21 cellular contexts compared by ENCODE assay signal in genomic region chr15:86059851-86060250, GRCh38. TPM values are rescaled to one million over a fixed set of nuclear protein-coding genes. Genes with fewer than 3 reads are reported as not detected.
DNase-seq lines count a peak whose midpoint lies in the region; ATAC-seq, FAIRE-seq and TF ChIP-seq lines count a peak whose summit lies in the region.
"Had no signal": no experiment of that assay in that cellular context is flagged by ENCODE, and none has a peak within 500 bp of the region (broad histone marks: within the 10 kb centered on the region; RNA-seq: fewer than 3 reads in every experiment).

No MANE protein-coding gene starts in this region.

- no peaks in the 10 kb centered on the region for H3K27me3 ChIP-seq in bronchial epithelial cell (ENCODE audit: control insufficient read depth, insufficient read depth, low read length)
- H3K27me3 ChIP-seq: BLaER1 treated with 17β-estradiol and CSF1 and Interleukin-3, amounts not matched to agents 10 nM and 100 nM had no signal

- no peak for ATAC-seq in stimulated activated naive CD8-positive, alpha-beta T cell treated with anti-CD3 and anti-CD28 coated beads, Interleukin-15, amount 100 ng/mL, for 72 hours
- ATAC-seq: A549; CD8-positive, alpha-beta T cell; GM12878 had no signal

- H3K36me3 ChIP-seq in bronchial epithelial cell (ENCODE audit: control insufficient read depth, insufficient read depth, low read length) = no peaks in the 10 kb centered on the region
- H3K36me3 ChIP-seq: BLaER1 treated with 17β-estradiol and CSF1 and Interleukin-3, amounts not matched to agents 10 nM and 100 nM had no signal

- H3K27ac Mint-ChIP-seq in stimulated activated naive CD8-positive, alpha-beta T cell treated with anti-CD3 and anti-CD28 coated beads, Interleukin-15, amount 100 ng/mL, for 72 hours = no peak overlapping the region
- H3K27ac Mint-ChIP-seq: B cell; CD4-positive, alpha-beta T cell; CD8-positive, alpha-beta T cell had no signal

- DNase-seq in NCI-H2171 treated with DMSO at 0.1 percent for 48 hours (lab: John Stamatoyannopoulos, UW) (peak; percentile 17), NCI-H2171 (lab: John Stamatoyannopoulos, UW) (no peak), bronchial epithelial cell (ENCODE audit: low read depth) (no peak), DMS 273 (lab: John Stamatoyannopoulos, UW; ENCODE audit: unreplicated experiment) (no peak)
- DNase-seq in stimulated activated naive CD8-positive, alpha-beta T cell treated with anti-CD3 and anti-CD28 coated beads, Interleukin-15, amount 100 ng/mL, for 72 hours = no peak
- DNase-seq: AML-193; Caco-2; CD4-positive, alpha-beta T cell; CD8-positive, alpha-beta T cell; DMS79 treated with DMSO at 0.1 percent for 48 hours; EL; GDM1 had no signal

- TF ChIP-seq CTCF in bronchial epithelial cell (IDR thresholded peaks at IDR 0.05; ENCODE audit: insufficient read depth, low read length, severe bottlenecking) = no peak

- FAIRE-seq in bronchial epithelial cell (lab: Jason Lieb, UNC) = peak; percentile 70
- FAIRE-seq: A549, GM12878, GM12892, GM18507 had no signal

- peaks cover 9% of the 10 kb centered on the region for H3K27me3 Mint-ChIP-seq in stimulated activated naive CD8-positive, alpha-beta T cell treated with anti-CD3 and anti-CD28 coated beads, Interleukin-15, amount 100 ng/mL, for 72 hours

- H3K9me3 Mint-ChIP-seq in stimulated activated naive CD8-positive, alpha-beta T cell treated with anti-CD3 and anti-CD28 coated beads, Interleukin-15, amount 100 ng/mL, for 72 hours = no peaks in the 10 kb centered on the region
- H3K9me3 Mint-ChIP-seq: CD4-positive, alpha-beta T cell; CD8-positive, alpha-beta T cell had no signal

- no peaks in the 10 kb centered on the region for H3K4me1 Mint-ChIP-seq in stimulated activated naive CD8-positive, alpha-beta T cell treated with anti-CD3 and anti-CD28 coated beads, Interleukin-15, amount 100 ng/mL, for 72 hours
- H3K4me1 Mint-ChIP-seq: B cell had no signal

- no peak overlapping the region for H3K4me3 ChIP-seq in bronchial epithelial cell (ENCODE audit: low read depth, low read length)
- H3K4me3 ChIP-seq: A549; BLaER1 treated with 17β-estradiol and CSF1 and Interleukin-3, amounts not matched to agents 10 nM and 100 nM; GM12878 had no signal

- no peak overlapping the region for H3K4me3 Mint-ChIP-seq in stimulated activated naive CD8-positive, alpha-beta T cell treated with anti-CD3 and anti-CD28 coated beads, Interleukin-15, amount 100 ng/mL, for 72 hours
- H3K4me3 Mint-ChIP-seq: B cell; CD4-positive, alpha-beta T cell; CD8-positive, alpha-beta T cell had no signal

RNA-seq across cellular contexts. Expression of gene AGBL1, which starts 19.8 kb away (rescaled TPM):
- not detected in 2 replicates for total RNA-seq in bronchial epithelial cell
- total RNA-seq: A172; B cell; Caco-2; CD4-positive, alpha-beta T cell; CD8-positive, alpha-beta T cell; Daoy; G401; GM12878 had no signal
